ENCODE assay signal across 15 cellular contexts in genomic region chr10:121830101-121830500, GRCh38.
"Had no signal": no experiment of that assay in that cellular context is flagged by ENCODE, and none has a peak within 500 bp of the region (broad histone marks: within the 10 kb centered on the region; RNA-seq: fewer than 3 reads in every experiment).

No MANE protein-coding gene starts in this region.

- H3K4me3 ChIP-seq: mucosa of descending colon, pancreas, right lobe of liver, suprapubic skin, thyroid gland had no signal

- DNase-seq: effector memory CD4-positive, alpha-beta T cell; kidney; left colon; mammary epithelial cell; mucosa of descending colon; natural killer cell; pancreas; right lobe of liver; stimulated activated CD4-positive, alpha-beta T cell treated with anti-CD3 and anti-CD28 coated beads, Interleukin-4, amount 100 ng/mL, for 1 hour; stimulated activated CD8-positive, alpha-beta memory T cell treated with anti-CD3 and anti-CD28 coated beads, Interleukin-4, amount 100 ng/mL, for 48 hours; stimulated activated naive CD8-positive, alpha-beta T cell treated with anti-CD3 and anti-CD28 coated beads, Interleukin-15, Interleukin-2, amounts not matched to agents 100 U/mL and 50 U/mL, for 24 hours; thyroid gland had no signal

- H3K27me3 ChIP-seq: pancreas, right lobe of liver, suprapubic skin, thyroid gland had no signal

- ATAC-seq: esophagus mucosa; left colon; mucosa of descending colon; natural killer cell; pancreas; right lobe of liver; stimulated activated effector memory CD8-positive, alpha-beta T cell treated with anti-CD3 and anti-CD28 coated beads, Interleukin-12 subunit alpha, Interleukin-12 subunit beta, amount 100 ng/mL, for 72 hours; stimulated activated naive CD8-positive, alpha-beta T cell treated with anti-CD3 and anti-CD28 coated beads, Interleukin-15, Interleukin-2, amounts not matched to agents 100 U/mL and 50 U/mL, for 24 hours had no signal

- H3K36me3 ChIP-seq: thyroid gland had no signal

- H3K4me1 ChIP-seq: pancreas, right lobe of liver, suprapubic skin, thyroid gland had no signal

- H3K9me3 ChIP-seq: mucosa of descending colon, pancreas, right lobe of liver, suprapubic skin, thyroid gland had no signal

- H3K27ac ChIP-seq: pancreas, right lobe of liver, suprapubic skin, thyroid gland had no signal
